In genomic region chr3:192915724-192916123, GRCh38 we compare ENCODE assay signal across 8 cellular contexts. TPM values are rescaled to one million over a fixed set of nuclear protein-coding genes. Genes with fewer than 3 reads are reported as not detected.
A peak's percentile ranks its signal among the peaks of the same experiment; 100 is the strongest.
DNase-seq lines count a peak whose midpoint lies in the region; ATAC-seq and TF ChIP-seq lines count a peak whose summit lies in the region.

No MANE protein-coding gene starts in this region.

- CTCF ChIA-PET in activated CD4-positive, alpha-beta memory T cell treated with anti-CD3 and anti-CD28 coated beads for 36 hours (lab: Charles Lee): interaction anchor here (0.9 to 2.5 kb wide), 9 partner anchors 9 to 103 kb away, joined by 3 to 10 read pairs (median 5); no protein-coding TSS in a partner anchor

- H3K4me1 ChIP-seq in heart left ventricle (peaks cover 0 to 36% (median 17%) of the 10 kb centered on the region in 12 donors), iPS-15b (ENCODE audit: control insufficient read depth, insufficient read depth, low read length) (peaks cover 15% of the 10 kb centered on the region), thoracic aorta (ENCODE audit: control insufficient read depth in 1 of 2, low read depth in 2 of 2) (peaks cover 7 to 21% of the 10 kb centered on the region in 2 donors)

- H3K4me3 Mint-ChIP-seq in activated CD4-positive, alpha-beta memory T cell treated with anti-CD3 and anti-CD28 coated beads for 36 hours: peak overlapping the region; percentile 66

- peaks cover 54% of the 10 kb centered on the region for H3K4me1 Mint-ChIP-seq in activated CD4-positive, alpha-beta memory T cell treated with anti-CD3 and anti-CD28 coated beads for 36 hours (ENCODE audit: low read depth)

- 54 to 70% (median 63%) methylated on average over 2 of the region's 2 CpGs for WGBS in heart left ventricle, 4 donors

- no peak for ATAC-seq in heart left ventricle
- no peak for ATAC-seq in left ventricle myocardium superior
- no peak for ATAC-seq in thoracic aorta (ENCODE audit: insufficient number of reproducible peaks, low FRiP score, low read depth)

- H3K36me3 Mint-ChIP-seq in activated CD4-positive, alpha-beta memory T cell treated with anti-CD3 and anti-CD28 coated beads for 36 hours: peaks cover 5% of the 10 kb centered on the region

- intact Hi-C loops in heart left ventricle (cut with DNase I): loop anchor here (2.0 to 10.0 kb wide), 11 partner anchors 83 to 659 kb away; no protein-coding TSS in a partner anchor
- intact Hi-C loops in left ventricle myocardium superior (cut with micrococcal nuclease): loop anchor here (10.0 kb wide), 1 partner anchor 101 kb away; no protein-coding TSS in a partner anchor
- intact Hi-C loops in activated CD4-positive, alpha-beta memory T cell treated with anti-CD3 and anti-CD28 coated beads for 36 hours (cut with micrococcal nuclease): loop anchor here (1.0 to 5.0 kb wide), 4 partner anchors 8 to 97 kb away; no protein-coding TSS in a partner anchor

- H3K27ac ChIP-seq in heart left ventricle (peak overlapping the region in 1 of 12 donors; percentile 95), thoracic aorta (no peak overlapping the region)

- peaks cover 45% of the 10 kb centered on the region for H3K27me3 Mint-ChIP-seq in activated CD4-positive, alpha-beta memory T cell treated with anti-CD3 and anti-CD28 coated beads for 36 hours

- POLR2A ChIA-PET in activated CD4-positive, alpha-beta memory T cell treated with anti-CD3 and anti-CD28 coated beads for 36 hours (lab: Charles Lee): interaction anchor here (1.0 to 1.3 kb wide), 2 partner anchors 9 to 23 kb away, joined by 4 read pairs; no protein-coding TSS in a partner anchor

- no peak for TF ChIP-seq POLR2A in heart left ventricle (IDR thresholded peaks at IDR 0.05)

- TF ChIP-seq CTCF in heart left ventricle (IDR thresholded peaks at IDR 0.05) (no peak), thoracic aorta (IDR thresholded peaks at IDR 0.05) (no peak), GM20000 (IDR thresholded peaks at IDR 0.05; ENCODE audit: extremely low read depth, missing control alignments) (no peak)

- no peak overlapping the region for H3K9ac ChIP-seq in iPS-15b (ENCODE audit: low read depth, low read length)

- DNase-seq in heart left ventricle (no peak), left ventricle myocardium superior (no peak), thoracic aorta (ENCODE audit: low spot score) (no peak), LoVo (ENCODE audit: low spot score) (no peak), D341Med (ENCODE audit: low spot score) (no peak), GM20000 (ENCODE audit: low spot score) (no peak)
- no peak for DNase-seq in activated CD4-positive, alpha-beta memory T cell treated with anti-CD3 and anti-CD28 coated beads for 36 hours

- H3K27me3 ChIP-seq in heart left ventricle: peaks cover 0 to 7% (median 0%) of the 10 kb centered on the region in 9 donors
- peaks cover 3% of the 10 kb centered on the region for H3K27me3 ChIP-seq in iPS-15b (ENCODE audit: control insufficient read depth, insufficient read depth, low read length)
- no peaks in the 10 kb centered on the region for H3K27me3 ChIP-seq in thoracic aorta (replicated peaks; ENCODE audit: insufficient read depth)

- H3K4me3 ChIP-seq in heart left ventricle (peak overlapping the region in 10 of 12 donors; percentile 60 to 95 (median 76)), iPS-15b (ENCODE audit: low read depth, low read length) (peak overlapping the region; percentile 99), thoracic aorta (peak overlapping the region; percentile 92)

- H3K9me3 Mint-ChIP-seq in activated CD4-positive, alpha-beta memory T cell treated with anti-CD3 and anti-CD28 coated beads for 36 hours: no peaks in the 10 kb centered on the region

- H3K36me3 ChIP-seq in heart left ventricle (no peaks in the 10 kb centered on the region), iPS-15b (ENCODE audit: control insufficient read depth, insufficient read depth, low read length) (no peaks in the 10 kb centered on the region), thoracic aorta (no peaks in the 10 kb centered on the region)

- H3K9me3 ChIP-seq in heart left ventricle (no peaks in the 10 kb centered on the region), iPS-15b (ENCODE audit: control insufficient read depth, insufficient read depth, low read length) (no peaks in the 10 kb centered on the region), thoracic aorta (no peaks in the 10 kb centered on the region)

- no peak overlapping the region for H3K27ac Mint-ChIP-seq in activated CD4-positive, alpha-beta memory T cell treated with anti-CD3 and anti-CD28 coated beads for 36 hours

RNA-seq across cellular contexts. Expression of gene MB21D2, which starts 1.9 kb away (rescaled TPM):
- total RNA-seq in heart left ventricle (1 to 10 TPM; 2.3 to 5.0 (median 4.0) TPM), left ventricle myocardium superior (1.8 TPM), thoracic aorta (1 to 10 TPM; 4.9 to 6.4 TPM)
- polyA plus RNA-seq in heart left ventricle: 1 to 10 TPM in 1 of 2 donors, under 1 TPM in 1; 0.91 to 3.0 TPM
- 1 to 10 TPM; 8.7 to 9.1 TPM for total RNA-seq in activated CD4-positive, alpha-beta memory T cell treated with anti-CD3 and anti-CD28 coated beads for 36 hours
